In genomic region chr7:79778786-79779382, GRCh38 we compare ENCODE assay signal across 11 cellular contexts.
DNase-seq lines count a peak whose midpoint lies in the region; TF ChIP-seq lines count a peak whose summit lies in the region.
"Had no signal": no experiment of that assay in that cellular context is flagged by ENCODE, and none has a peak within 500 bp of the region (broad histone marks: within the 10 kb centered on the region; RNA-seq: fewer than 3 reads in every experiment).

No MANE protein-coding gene starts in this region.

- H2BK120ac ChIP-seq in neuronal stem cell (ENCODE audit: low read depth, low read length): no peak overlapping the region

- TF ChIP-seq CTCF in NB4 (IDR thresholded peaks at IDR 0.05; ENCODE audit: low read depth, low read length) (no peak), choroid plexus epithelial cell (conservative IDR thresholded peaks at IDR 0.05; ENCODE audit: low read depth, low read length) (no peak), tibial nerve (IDR thresholded peaks at IDR 0.05) (no peak)

- no peak overlapping the region for H3K4ac ChIP-seq in neuronal stem cell (ENCODE audit: low read length)

- H3K9ac ChIP-seq in neuronal stem cell (ENCODE audit: low read depth, low read length, poor library complexity): no peak overlapping the region

- DNase-seq in Daoy (ENCODE audit: low read depth) (peak; percentile 25), NB4 (ENCODE audit: low read depth) (peak; percentile 82), choroid plexus epithelial cell (ENCODE audit: low read depth) (peak; percentile 97), neuronal stem cell (ENCODE audit: low spot score) (no peak), NCI-H82 treated with DMSO at 0.1 percent for 48 hours (lab: John Stamatoyannopoulos, UW; ENCODE audit: unreplicated experiment) (no peak), NCI-H1092 (lab: John Stamatoyannopoulos, UW) (no peak), tibial nerve (ENCODE audit: low spot score in 2 of 2) (no peak), middle frontal gyrus (ENCODE audit: extremely low spot score, low spot score) (no peak)
- DNase-seq: activated gamma-delta T cell treated with Interleukin-2 at 50 U/mL for 16 hours; effector CD8-positive, alpha-beta T cell; NCI-H1930 had no signal

- no peaks in the 10 kb centered on the region for H3K4me1 ChIP-seq in neuronal stem cell (ENCODE audit: control insufficient read depth in 2 of 2, insufficient read depth in 1 of 2, low read depth in 1 of 2, low read length in 2 of 2)
- no peaks in the 10 kb centered on the region for H3K4me1 ChIP-seq in tibial nerve

- TF ChIP-seq POLR2A in NB4 (IDR thresholded peaks at IDR 0.05; ENCODE audit: extremely low read depth, insufficient read length) (no peak), tibial nerve (IDR thresholded peaks at IDR 0.05) (no peak)

- no CpG with 5 or more reads among the region's 4 CpGs for WGBS in neuronal stem cell (ENCODE audit: extremely low coverage in 2 of 2, insufficient read length in 2 of 2, insufficient replicate concordance in 1 of 2), 2 donors
- WGBS in tibial nerve, 2 donors: 63 to 65% methylated on average over 4 of the region's 4 CpGs

- H3K4me3 ChIP-seq in NB4 (ENCODE audit: low read depth, low read length) (peak overlapping the region; percentile 27), choroid plexus epithelial cell (ENCODE audit: low read depth, low read length) (no peak overlapping the region), neuronal stem cell (ENCODE audit: low read length in 2 of 2) (no peak overlapping the region), tibial nerve (no peak overlapping the region)

- no peak overlapping the region for H4K8ac ChIP-seq in neuronal stem cell (ENCODE audit: low read depth, low read length)

- H3K14ac ChIP-seq in neuronal stem cell (ENCODE audit: low read length): no peak overlapping the region

- no peak overlapping the region for H2BK15ac ChIP-seq in neuronal stem cell (ENCODE audit: low read length)

- no peak overlapping the region for H3K4me2 ChIP-seq in neuronal stem cell (ENCODE audit: insufficient read depth, low read length, poor library complexity, severe bottlenecking)

- H2BK5ac ChIP-seq in neuronal stem cell (ENCODE audit: low read length): no peak overlapping the region

- no peak overlapping the region for H2AK5ac ChIP-seq in neuronal stem cell (ENCODE audit: low read depth, low read length)

- no peaks in the 10 kb centered on the region for H3K27me3 ChIP-seq in neuronal stem cell (ENCODE audit: control insufficient read depth in 3 of 3, insufficient read depth in 3 of 3, low read depth in 1 of 3, low read length in 3 of 3)
- no peaks in the 10 kb centered on the region for H3K27me3 ChIP-seq in tibial nerve

- no peaks in the 10 kb centered on the region for H3K9me3 ChIP-seq in neuronal stem cell (replicated peaks in 1 of 2; ENCODE audit: control insufficient read depth in 2 of 2, insufficient read depth in 1 of 2, low read depth in 1 of 2, low read length in 2 of 2)
- H3K9me3 ChIP-seq in tibial nerve: peaks cover 0 to 2% (median 0%) of the 10 kb centered on the region in 4 donors

- H3K36me3 ChIP-seq in neuronal stem cell (replicated peaks in 1 of 2; ENCODE audit: control insufficient read depth in 2 of 2, insufficient read depth in 2 of 2, low read length in 2 of 2) (no peaks in the 10 kb centered on the region), tibial nerve (no peaks in the 10 kb centered on the region)

- no peak overlapping the region for H2BK12ac ChIP-seq in neuronal stem cell (ENCODE audit: low read length)

- H4K91ac ChIP-seq in neuronal stem cell (ENCODE audit: low read depth, low read length, poor library complexity): no peak overlapping the region

- peak overlapping the region; percentile 39 for H2AFZ ChIP-seq in neuronal stem cell (ENCODE audit: low read length)

- no peak for TF ChIP-seq EP300 in tibial nerve (IDR thresholded peaks at IDR 0.05)

- no peak overlapping the region for H3K27ac ChIP-seq in neuronal stem cell (replicated peaks; ENCODE audit: low read length)
- H3K27ac ChIP-seq in tibial nerve: no peak overlapping the region

- no peaks in the 10 kb centered on the region for H3K79me1 ChIP-seq in neuronal stem cell (ENCODE audit: low read depth, low read length)

- no peak overlapping the region for H3K23ac ChIP-seq in neuronal stem cell (ENCODE audit: low read depth, low read length, poor library complexity)

- H3K18ac ChIP-seq in neuronal stem cell (ENCODE audit: low read length): no peak overlapping the region

Comparison
In these comparisons a context has a peak if more than half of its experiments do, and no peak if none do; other contexts are left out.
1. DNase-seq: peak in Daoy (single experiment), NB4 (single experiment) and choroid plexus epithelial cell (single experiment); none in neuronal stem cell (single experiment), NCI-H82 treated with DMSO at 0.1 percent for 48 hours (single experiment), NCI-H1092 (single experiment), tibial nerve (0 of 2) and middle frontal gyrus (single experiment).